8 cellular contexts compared by ENCODE assay signal in the genomic region with DNA sequence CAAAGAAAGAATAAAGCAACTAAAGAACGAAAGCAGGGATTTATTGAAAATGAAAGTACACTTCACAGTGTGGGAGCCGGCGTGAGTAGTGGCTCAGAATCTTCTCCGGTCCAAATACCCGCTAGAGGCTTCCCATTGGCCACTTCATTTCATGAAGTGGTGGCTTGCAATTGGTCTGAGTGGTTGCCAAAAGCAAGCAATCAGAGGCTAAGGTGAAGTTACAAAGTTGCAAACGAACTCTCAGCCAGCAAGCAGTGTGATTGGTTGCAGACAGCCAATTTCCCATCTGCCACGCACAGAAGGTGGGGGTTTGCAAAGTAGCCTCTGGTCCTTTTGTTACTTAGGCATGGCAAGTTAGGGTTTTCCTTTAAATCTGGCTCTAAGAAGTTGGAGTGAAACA. TPM values are rescaled to one million over a fixed set of nuclear protein-coding genes. Genes with fewer than 3 reads are reported as not detected.
DNase-seq lines count a peak whose midpoint lies in the region; ATAC-seq and TF ChIP-seq lines count a peak whose summit lies in the region.

No MANE protein-coding gene starts in this region.

- no peak overlapping the region for H3K4me3 ChIP-seq in lung
- H3K4me3 ChIP-seq in BE2C (ENCODE audit: low read depth, low read length): no peak overlapping the region

- H3K27me3 Mint-ChIP-seq in progenitor cell of endocrine pancreas: peaks cover 61% of the 10 kb centered on the region

- peaks cover 3% of the 10 kb centered on the region for H3K4me1 Mint-ChIP-seq in progenitor cell of endocrine pancreas (ENCODE audit: low read depth)

- no peak overlapping the region for H3K4me3 Mint-ChIP-seq in progenitor cell of endocrine pancreas (ENCODE audit: low read depth)

- DNase-seq in AG20443 (ENCODE audit: low spot score) (peak; percentile 63), HCEC 1CT (peak; percentile 79), amniotic epithelial cell (ENCODE audit: low read depth) (peak; percentile 67), lung (ENCODE audit: low spot score) (peak; percentile 44), BE2C (no peak), progenitor cell of endocrine pancreas (ENCODE audit: low spot score, unreplicated experiment) (no peak), RWPE1 (ENCODE audit: low spot score) (no peak)
- DNase-seq in stimulated activated naive CD8-positive, alpha-beta T cell treated with anti-CD3 and anti-CD28 coated beads, Interleukin-15, Interleukin-2, amounts not matched to agents 100 U/mL and 50 U/mL, for 24 hours: no peak

- WGBS in lung, 2 donors: 63 to 83% methylated on average over 7 of the region's 7 CpGs

- no peak overlapping the region for H3K27ac Mint-ChIP-seq in progenitor cell of endocrine pancreas

- H3K9me3 ChIP-seq in lung (ENCODE audit: control insufficient read depth in 2 of 2, insufficient read depth in 1 of 2, low read length in 1 of 2) (no peaks in the 10 kb centered on the region), BE2C (no peaks in the 10 kb centered on the region)

- peak; percentile 58 for ATAC-seq in lung (ENCODE audit: insufficient read depth, low FRiP score)
- no peak for ATAC-seq in stimulated activated naive CD8-positive, alpha-beta T cell treated with anti-CD3 and anti-CD28 coated beads, Interleukin-15, Interleukin-2, amounts not matched to agents 100 U/mL and 50 U/mL, for 24 hours

- no peaks in the 10 kb centered on the region for H3K27me3 ChIP-seq in lung (ENCODE audit: control insufficient read depth, insufficient read depth)
- H3K27me3 ChIP-seq in BE2C: no peaks in the 10 kb centered on the region

- POLR2A ChIA-PET in RWPE1 (lab: Yijun Ruan, JAX; ENCODE audit: low non-redundant PET): no interaction called here

- no peaks in the 10 kb centered on the region for H3K36me3 Mint-ChIP-seq in progenitor cell of endocrine pancreas (ENCODE audit: insufficient read depth)

- H3K9me3 Mint-ChIP-seq in progenitor cell of endocrine pancreas (ENCODE audit: low read depth): no peaks in the 10 kb centered on the region

- no peak overlapping the region for H3K27ac ChIP-seq in lung (ENCODE audit: low read depth in 1 of 2, low read length in 1 of 2)
- H3K27ac ChIP-seq in RWPE1: no peak overlapping the region

- H3K36me3 ChIP-seq in lung (ENCODE audit: control insufficient read depth in 2 of 2, insufficient read depth in 2 of 2, low read length in 2 of 2): no peaks in the 10 kb centered on the region
- no peaks in the 10 kb centered on the region for H3K36me3 ChIP-seq in BE2C

- H3K4me1 ChIP-seq in lung (ENCODE audit: control insufficient read depth in 2 of 2, insufficient read depth in 2 of 2, low read length in 2 of 2): no peaks in the 10 kb centered on the region
- H3K4me1 ChIP-seq in BE2C: no peaks in the 10 kb centered on the region; the same call in 1 of the 2 replicates

- TF ChIP-seq CTCF in lung (IDR thresholded peaks at IDR 0.05; ENCODE audit: control extremely low read depth, extremely low read depth) (no peak), BE2C (IDR thresholded peaks at IDR 0.05; ENCODE audit: low read depth, low read length) (no peak), progenitor cell of endocrine pancreas (IDR thresholded peaks at IDR 0.05; ENCODE audit: unreplicated experiment) (no peak), RWPE1 (conservative IDR thresholded peaks at IDR 0.05; ENCODE audit: low read depth) (no peak)

- CTCF ChIA-PET in RWPE1 (lab: Yijun Ruan, JAX): interaction anchor here (0.7 kb wide), 2 partner anchors 16 to 151 kb away, joined by 3 to 5 read pairs; no protein-coding TSS in a partner anchor

RNA-seq across cellular contexts. Expression of gene CLOCK, which starts 6.7 kb away (rescaled TPM):
- total RNA-seq in lung: 10 to 100 TPM; 22.2 to 29.7 TPM
- 1 to 10 TPM; 6.2 to 7.2 TPM for polyA plus RNA-seq in lung
- polyA plus RNA-seq in BE2C (2012; ENCODE audit: insufficient read depth, insufficient read length, low read depth): 3.9 TPM
- total RNA-seq in progenitor cell of endocrine pancreas: 16.0 and 17.3 TPM in 2 replicates

RNA-seq across cellular contexts. Expression of gene PDCL2, which starts 38.6 kb away (rescaled TPM):
- total RNA-seq in lung (not detected), progenitor cell of endocrine pancreas (not detected in 2 replicates)
- not detected for polyA plus RNA-seq in lung
- polyA plus RNA-seq in BE2C (2012; ENCODE audit: insufficient read depth, insufficient read length, low read depth): not detected

Comparison
In these comparisons a context has a peak if more than half of its experiments do, and no peak if none do; other contexts are left out.
1. DNase-seq: peak in AG20443 (single experiment), HCEC 1CT (single experiment), amniotic epithelial cell (single experiment) and lung (single experiment); none in BE2C (single experiment), progenitor cell of endocrine pancreas (single experiment), RWPE1 (single experiment) and stimulated activated naive CD8-positive, alpha-beta T cell treated with anti-CD3 and anti-CD28 coated beads, Interleukin-15, Interleukin-2, amounts not matched to agents 100 U/mL and 50 U/mL, for 24 hours (single experiment).